Comparison of ENCODE assay signal across 17 cellular contexts in genomic region chr5:169828385-169828784, GRCh38.
A peak's percentile ranks its signal among the peaks of the same experiment; 100 is the strongest.
DNase-seq lines count a peak whose midpoint lies in the region; ATAC-seq lines count a peak whose summit lies in the region.
"Had no signal": no experiment of that assay in that cellular context is flagged by ENCODE, and none has a peak within 500 bp of the region (broad histone marks: within the 10 kb centered on the region; RNA-seq: fewer than 3 reads in every experiment).

No MANE protein-coding gene starts in this region.

- DNase-seq in activated CD4-positive, alpha-beta T cell treated with anti-CD3 and anti-CD28 coated beads for 36 hours: no peak
- no peak for DNase-seq in activated CD4-positive, alpha-beta T cell treated with anti-CD3 and anti-CD28 coated beads for 48 hours
- no peak for DNase-seq in stimulated activated naive CD8-positive, alpha-beta T cell treated with anti-CD3 and anti-CD28 coated beads, Interleukin-15, Interleukin-2, amounts not matched to agents 100 U/mL and 50 U/mL, for 24 hours
- DNase-seq in SKM-1 (lab: John Stamatoyannopoulos, UW; ENCODE audit: unreplicated experiment) (no peak), NCI-H1436 treated with DMSO at 0.1 percent for 48 hours (lab: John Stamatoyannopoulos, UW) (no peak), immature natural killer cell (no peak)
- DNase-seq: 8988T; activated naive CD4-positive, alpha-beta T cell treated with Interleukin-2 at 50 U/mL for 16 hours; CD8-positive, alpha-beta memory T cell; left ventricle myocardium superior; NCI-H1105; nephron progenitor cell; transverse colon had no signal

- peak; percentile 70 for ATAC-seq in activated CD4-positive, alpha-beta T cell treated with anti-CD3 and anti-CD28 coated beads for 36 hours
- ATAC-seq in HG02588 (IDR thresholded peaks at IDR 0.05; ENCODE audit: unreplicated experiment) (peak; percentile 66), HG03575 (IDR thresholded peaks at IDR 0.05; ENCODE audit: extremely low read depth, insufficient number of reproducible peaks, low FRiP score, unreplicated experiment) (peak; percentile 47)
- peak; percentile 52 for ATAC-seq in stimulated activated naive CD8-positive, alpha-beta T cell treated with anti-CD3 and anti-CD28 coated beads, Interleukin-15, Interleukin-2, amounts not matched to agents 100 U/mL and 50 U/mL, for 24 hours
- ATAC-seq: HCT116, K562 had no signal

- CTCF ChIA-PET in activated CD4-positive, alpha-beta T cell treated with anti-CD3 and anti-CD28 coated beads for 36 hours (lab: Charles Lee): no interaction called here

- H3K27me3 Mint-ChIP-seq in activated CD4-positive, alpha-beta T cell treated with anti-CD3 and anti-CD28 coated beads for 36 hours: no peaks in the 10 kb centered on the region
- H3K27me3 Mint-ChIP-seq in immature natural killer cell (ENCODE audit: low read depth in 3 of 3): peaks cover 0 to 2% (median under 1%) of the 10 kb centered on the region in 3 donors
- H3K27me3 Mint-ChIP-seq: CD8-positive, alpha-beta memory T cell had no signal

- no peak overlapping the region for H3K4me3 Mint-ChIP-seq in activated CD4-positive, alpha-beta T cell treated with anti-CD3 and anti-CD28 coated beads for 36 hours
- H3K4me3 Mint-ChIP-seq in immature natural killer cell: no peak overlapping the region
- H3K4me3 Mint-ChIP-seq: CD8-positive, alpha-beta memory T cell; nephron progenitor cell had no signal

- H3K9me3 Mint-ChIP-seq in activated CD4-positive, alpha-beta T cell treated with anti-CD3 and anti-CD28 coated beads for 36 hours (ENCODE audit: low read depth): no peaks in the 10 kb centered on the region
- no peaks in the 10 kb centered on the region for H3K9me3 Mint-ChIP-seq in immature natural killer cell
- H3K9me3 Mint-ChIP-seq: CD8-positive, alpha-beta memory T cell had no signal

- H3K4me1 Mint-ChIP-seq in activated CD4-positive, alpha-beta T cell treated with anti-CD3 and anti-CD28 coated beads for 36 hours: peaks cover 21% of the 10 kb centered on the region
- peaks cover 17 to 66% of the 10 kb centered on the region in 2 donors for H3K4me1 Mint-ChIP-seq in immature natural killer cell
- H3K4me1 Mint-ChIP-seq: nephron progenitor cell had no signal

- H3K27ac Mint-ChIP-seq in activated CD4-positive, alpha-beta T cell treated with anti-CD3 and anti-CD28 coated beads for 36 hours: peak overlapping the region; percentile 6
- H3K27ac Mint-ChIP-seq in immature natural killer cell: peak overlapping the region in 3 of 6 donors; percentile 9 to 36 (median 9)
- H3K27ac Mint-ChIP-seq: nephron progenitor cell had no signal

- intact Hi-C loops in activated CD4-positive, alpha-beta T cell treated with anti-CD3 and anti-CD28 coated beads for 36 hours (cut with DNase I, micrococcal nuclease): no loop called here

- POLR2A ChIA-PET in activated CD4-positive, alpha-beta T cell treated with anti-CD3 and anti-CD28 coated beads for 36 hours (lab: Charles Lee): interaction anchor here (1.0 kb wide), 1 partner anchor 23 kb away, joined by 3 read pairs; no protein-coding TSS in a partner anchor

- peaks cover 23% of the 10 kb centered on the region for H3K36me3 Mint-ChIP-seq in activated CD4-positive, alpha-beta T cell treated with anti-CD3 and anti-CD28 coated beads for 36 hours (ENCODE audit: low read depth)
- H3K36me3 Mint-ChIP-seq in immature natural killer cell: peaks cover 0 to 12% (median 4%) of the 10 kb centered on the region in 3 donors
